Comparison of ENCODE assay signal across 9 cellular contexts in genomic region chr13:48892311-48892710, GRCh38.
DNase-seq lines count a peak whose midpoint lies in the region; ATAC-seq and TF ChIP-seq lines count a peak whose summit lies in the region.
"Had no signal": no experiment of that assay in that cellular context is flagged by ENCODE, and none has a peak within 500 bp of the region (broad histone marks: within the 10 kb centered on the region; RNA-seq: fewer than 3 reads in every experiment).

No MANE protein-coding gene starts in this region.

- peaks cover 4 to 22% of the 10 kb centered on the region in 2 experiments for H3K4me1 ChIP-seq in HCT116 (ENCODE audit: control insufficient read depth in 1 of 2, insufficient read depth in 2 of 2, low read length in 2 of 2)
- peaks cover 20% of the 10 kb centered on the region for H3K4me1 ChIP-seq in PC-3 (ENCODE audit: insufficient read depth, low read length)
- H3K4me1 ChIP-seq in spleen, result peaks cover 0 to 11% (median 0%) of the 10 kb centered on the region in 6 donors
- no peaks in the 10 kb centered on the region for H3K4me1 ChIP-seq in gastrocnemius medialis
- H3K4me1 ChIP-seq: upper lobe of left lung had no signal

- ATAC-seq in HCT116, result peak; percentile 82
- peak; percentile 95 for ATAC-seq in PC-3
- ATAC-seq in naive thymus-derived CD8-positive, alpha-beta T cell, result no peak
- ATAC-seq in gastrocnemius medialis, result no peak
- ATAC-seq in GM18907 (IDR thresholded peaks at IDR 0.05; ENCODE audit: unreplicated experiment), result no peak

- no TSS peak for BruUV-seq in HCT116 (replicated peaks; lab: Mats Ljungman, UMichigan)
- no TSS peak for BruUV-seq in PC-3 (replicated peaks; lab: Mats Ljungman, UMichigan)

- no peak for TF ChIP-seq RAD21 in HCT116 (IDR thresholded peaks at IDR 0.05; ENCODE audit: low read depth)

- CTCF ChIA-PET in GM10248 (lab: Yijun Ruan, JAX) (no interaction called here), HCT116 (lab: Charles Lee) (no interaction called here), PC-3 (lab: Charles Lee) (no interaction called here)

- H3K9me3 Mint-ChIP-seq in naive thymus-derived CD8-positive, alpha-beta T cell, result no peaks in the 10 kb centered on the region

- RAD21 ChIA-PET in HCT116 (lab: Charles Lee; ENCODE audit: low non-redundant PET in 1 of 2, low total read pairs in 2 of 2, uncharacterized antibody in 2 of 2, unreplicated experiment in 2 of 2), result no interaction called here

- no peaks in the 10 kb centered on the region for H3K4me1 Mint-ChIP-seq in naive thymus-derived CD8-positive, alpha-beta T cell

- H3K27me3 Mint-ChIP-seq in naive thymus-derived CD8-positive, alpha-beta T cell, result no peaks in the 10 kb centered on the region

- H4K20me1 ChIP-seq in HCT116 (ENCODE audit: insufficient read depth) (no peaks in the 10 kb centered on the region), PC-3 (ENCODE audit: low read length) (no peaks in the 10 kb centered on the region)

- no peak overlapping the region for H3K4me3 ChIP-seq in HCT116 (replicated peaks in 1 of 2; ENCODE audit: low read depth in 1 of 2, low read length in 2 of 2)
- H3K4me3 ChIP-seq in PC-3 (ENCODE audit: low read length), result no peak overlapping the region
- H3K4me3 ChIP-seq in spleen, result no peak overlapping the region
- no peak overlapping the region for H3K4me3 ChIP-seq in gastrocnemius medialis
- H3K4me3 ChIP-seq: upper lobe of left lung had no signal

- no peaks in the 10 kb centered on the region for H3K9me3 ChIP-seq in HCT116 (ENCODE audit: control insufficient read depth in 1 of 2, insufficient read depth in 1 of 2, low read depth in 1 of 2, low read length in 2 of 2)
- H3K9me3 ChIP-seq in PC-3 (ENCODE audit: low read length), result no peaks in the 10 kb centered on the region
- no peaks in the 10 kb centered on the region for H3K9me3 ChIP-seq in spleen
- H3K9me3 ChIP-seq in gastrocnemius medialis, result no peaks in the 10 kb centered on the region
- H3K9me3 ChIP-seq: upper lobe of left lung had no signal

- H3K4me3 Mint-ChIP-seq in naive thymus-derived CD8-positive, alpha-beta T cell, result no peak overlapping the region

- H3K79me2 ChIP-seq in HCT116 (ENCODE audit: insufficient read depth, low read length), result no peaks in the 10 kb centered on the region
- no peaks in the 10 kb centered on the region for H3K79me2 ChIP-seq in PC-3 (ENCODE audit: low read length)

- no peaks in the 10 kb centered on the region for H3K27me3 ChIP-seq in HCT116 (ENCODE audit: insufficient read depth, low read length)
- H3K27me3 ChIP-seq in PC-3 (ENCODE audit: low read length), result no peaks in the 10 kb centered on the region
- no peaks in the 10 kb centered on the region for H3K27me3 ChIP-seq in spleen (replicated peaks in 1 of 7)
- H3K27me3 ChIP-seq in gastrocnemius medialis, result no peaks in the 10 kb centered on the region
- H3K27me3 ChIP-seq: upper lobe of left lung had no signal

- in situ Hi-C loops in gastrocnemius medialis (cut with MboI; ENCODE audit: low sequenced_read_pairs in 4 of 4), result no loop called here

- peaks cover 10% of the 10 kb centered on the region for H3F3A ChIP-seq in PC-3 (ENCODE audit: low read length, unreplicated experiment)

- intact Hi-C loops in HCT116 (cut with micrococcal nuclease) (no loop called here), PC-3 (cut with micrococcal nuclease) (loop anchor here (1.0 to 5.0 kb wide), 3 partner anchors 16 to 85 kb away; partner anchors contain the start of gene FNDC3A), spleen (cut with DNase I; ENCODE audit: low total_unique reads) (no loop called here), gastrocnemius medialis (cut with DNase I; ENCODE audit: low total_unique reads) (no loop called here)

- peak overlapping the region; percentile 59 for H3K4me2 ChIP-seq in HCT116 (ENCODE audit: low read length)
- H3K4me2 ChIP-seq in PC-3 (ENCODE audit: low read length), result peak overlapping the region; percentile 77

- no peak for TF ChIP-seq POLR2A in HCT116 (IDR thresholded peaks at IDR 0.05; ENCODE audit: borderline replicate concordance, extremely low read depth, insufficient read depth, insufficient read length)
- no peak for TF ChIP-seq POLR2A in spleen (IDR thresholded peaks at IDR 0.05)
- TF ChIP-seq POLR2A in gastrocnemius medialis (IDR thresholded peaks at IDR 0.05), result no peak

- peak overlapping the region; percentile 92 for H2AFZ ChIP-seq in HCT116 (ENCODE audit: low read depth, low read length, poor library complexity, severe bottlenecking)
- H2AFZ ChIP-seq in PC-3 (ENCODE audit: low read length), result no peak overlapping the region

- DNase-seq in GM10248 (ENCODE audit: extremely low spot score) (peak; percentile 13), HCT116 (ENCODE audit: low read depth, low spot score) (peak; percentile 59), PC-3 (peak; percentile 86), foreskin melanocyte (peak; percentile 92), spleen (no peak), gastrocnemius medialis (no peak)
- DNase-seq in naive thymus-derived CD8-positive, alpha-beta T cell, result no peak
- DNase-seq: upper lobe of left lung had no signal

- 42 to 64% (median 47%) methylated on average over 2 of the region's 2 CpGs for WGBS in spleen, 5 donors

- TF ChIP-seq CTCF in GM10248 (IDR thresholded peaks at IDR 0.05; ENCODE audit: control extremely low read depth, extremely low read depth, low read depth, missing control alignments) (no peak), HCT116 (IDR thresholded peaks at IDR 0.05 in 2 of 3, conservative IDR thresholded peaks at IDR 0.05 in 1 of 3; ENCODE audit: borderline replicate concordance in 1 of 3, insufficient read depth in 1 of 3, low read depth in 2 of 3, low read length in 2 of 3) (no peak), PC-3 (conservative IDR thresholded peaks at IDR 0.05; ENCODE audit: low read depth, low read length) (no peak), spleen (IDR thresholded peaks at IDR 0.05 in 8 of 11, conservative IDR thresholded peaks at IDR 0.05 in 3 of 11) (no peak), gastrocnemius medialis (IDR thresholded peaks at IDR 0.05 in 4 of 5, conservative IDR thresholded peaks at IDR 0.05 in 1 of 5) (no peak)

- H3K27ac ChIP-seq in HCT116 (ENCODE audit: low read depth, low read length) (peak overlapping the region; percentile 23; the same call in 1 of the 2 replicates), PC-3 (ENCODE audit: low read length) (peak overlapping the region; percentile 99), spleen (peak overlapping the region in 1 of 8 donors; percentile 28), gastrocnemius medialis (no peak overlapping the region)
- H3K27ac ChIP-seq: upper lobe of left lung had no signal

- H3K36me3 ChIP-seq in HCT116 (ENCODE audit: control insufficient read depth in 1 of 2, insufficient read depth in 2 of 2, low read length in 2 of 2), result no peaks in the 10 kb centered on the region
- no peaks in the 10 kb centered on the region for H3K36me3 ChIP-seq in PC-3 (ENCODE audit: low read depth, low read length)
- no peaks in the 10 kb centered on the region for H3K36me3 ChIP-seq in spleen
- H3K36me3 ChIP-seq in gastrocnemius medialis, result no peaks in the 10 kb centered on the region
- H3K36me3 ChIP-seq: upper lobe of left lung had no signal

- H3K9me2 ChIP-seq in HCT116 (ENCODE audit: insufficient read depth), result no peaks in the 10 kb centered on the region
- no peaks in the 10 kb centered on the region for H3K9me2 ChIP-seq in PC-3 (replicated peaks; ENCODE audit: low read length)

- H3K9ac ChIP-seq in HCT116 (ENCODE audit: low read length), result no peak overlapping the region; the same call in 1 of the 2 replicates
- peak overlapping the region; percentile 69 for H3K9ac ChIP-seq in PC-3 (ENCODE audit: low read length)

- no peak overlapping the region for H3K27ac Mint-ChIP-seq in naive thymus-derived CD8-positive, alpha-beta T cell

- POLR2A ChIA-PET in GM10248 (lab: Yijun Ruan, JAX) (no interaction called here), HCT116 (lab: Charles Lee) (no interaction called here), PC-3 (lab: Charles Lee; ENCODE audit: unreplicated experiment) (no interaction called here)
- POLR2A ChIA-PET in naive thymus-derived CD8-positive, alpha-beta T cell (lab: Charles Lee), result no interaction called here

- H3K36me3 Mint-ChIP-seq in naive thymus-derived CD8-positive, alpha-beta T cell, result no peaks in the 10 kb centered on the region

TF ChIP-seq in HCT116, 20 proteins besides CTCF, POLR2A, EP300 and RAD21 (continues in another document):
- TF ChIP-seq MAX (IDR thresholded peaks at IDR 0.05) (0 out of 2 replicates have a peak, but pooled peaks have one; percentile 3), ZFX (IDR thresholded peaks at IDR 0.05) (no peak), EGR1 (IDR thresholded peaks at IDR 0.05; ENCODE audit: low read depth) (no peak), SP1 (IDR thresholded peaks at IDR 0.05; ENCODE audit: low read depth) (peak; percentile 61), YY1 (IDR thresholded peaks at IDR 0.05; ENCODE audit: extremely low read depth, insufficient replicate concordance, low read depth, low read length) (no peak), SIN3A (IDR thresholded peaks at IDR 0.05; ENCODE audit: low read depth) (no peak), CEBPB (IDR thresholded peaks at IDR 0.05; ENCODE audit: low read depth) (0 out of 2 replicates have a peak, but pooled peaks have one; percentile 10), CBX3 (IDR thresholded peaks at IDR 0.05; ENCODE audit: low read depth) (no peak)

Comparison
In these comparisons a context has a peak if more than half of its experiments do, and no peak if none do; other contexts are left out.
1. DNase-seq: peak in GM10248 (single experiment), HCT116 (single experiment), PC-3 (single experiment) and foreskin melanocyte (single experiment); none in spleen (single experiment), naive thymus-derived CD8-positive, alpha-beta T cell (0 of 10) and gastrocnemius medialis (0 of 2).
2. ATAC-seq: peak in HCT116 (single experiment) and PC-3 (single experiment); none in naive thymus-derived CD8-positive, alpha-beta T cell (0 of 2), gastrocnemius medialis (0 of 2) and GM18907 (single experiment).
3. H3K27ac ChIP-seq: peak in HCT116 (single experiment) and PC-3 (single experiment); none in gastrocnemius medialis (0 of 4).